8 cellular contexts compared by ENCODE assay signal in the genomic region with DNA sequence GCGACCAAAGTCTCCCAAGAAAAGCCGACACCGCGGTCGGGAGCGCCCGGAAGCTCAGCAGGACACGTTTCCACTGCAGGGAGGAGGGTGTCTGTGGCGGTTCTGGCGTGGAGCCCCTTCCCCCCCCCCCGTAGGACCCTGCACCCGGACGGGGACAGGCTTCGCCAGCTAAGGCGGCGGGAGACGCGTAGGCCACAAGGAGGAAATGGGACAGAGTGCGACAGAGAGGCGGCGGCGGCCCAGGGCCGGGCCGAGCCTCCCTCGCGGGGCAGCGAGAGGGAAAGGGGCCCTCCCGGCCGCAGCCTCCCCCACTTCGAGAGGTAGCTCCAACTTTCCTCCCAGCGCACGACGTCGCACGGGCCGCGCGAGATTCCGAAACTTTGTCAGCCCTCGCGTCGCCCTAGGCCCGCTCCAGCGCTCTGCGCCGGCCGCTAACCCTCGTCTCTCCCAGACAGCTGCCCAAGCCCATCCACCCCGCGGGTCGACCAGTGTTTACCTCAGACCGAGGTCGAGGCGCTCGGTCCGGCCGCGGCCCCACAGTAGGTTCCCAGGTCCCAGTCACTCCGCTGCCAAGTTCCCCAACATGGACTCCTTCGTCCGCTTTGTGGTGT. TPM values are rescaled to one million over a fixed set of nuclear protein-coding genes. Genes with fewer than 3 reads are reported as not detected.
DNase-seq lines count a peak whose midpoint lies in the region; ATAC-seq lines count a peak whose summit lies in the region.

No MANE protein-coding gene starts in this region.

- no peaks in the 10 kb centered on the region for H3K9me3 ChIP-seq in ectodermal cell (ENCODE audit: control insufficient read depth, low read length)

- peaks cover 4% of the 10 kb centered on the region for H3K27me3 ChIP-seq in ectodermal cell (ENCODE audit: control insufficient read depth, insufficient read depth, low read length, poor library complexity, severe bottlenecking)

- DNase-seq in NCI-H1105 (lab: John Stamatoyannopoulos, UW) (peak; percentile 62), NCI-H1105 treated with DMSO at 0.1 percent for 48 hours (lab: John Stamatoyannopoulos, UW) (no peak), NCI-H1417 (lab: John Stamatoyannopoulos, UW) (peak in 2 of 3 experiments; percentile 88 to 98), mesenteric fat pad (ENCODE audit: low spot score) (peak; percentile 91)
- peak; percentile 39 for DNase-seq in activated CD4-positive, alpha-beta T cell treated with anti-CD3 and anti-CD28 coated beads, Interleukin-2, amount 50 U/mL, for 1 hour
- DNase-seq in stimulated activated CD8-positive, alpha-beta memory T cell treated with anti-CD3 and anti-CD28 coated beads, Interleukin-2, amount 100 ng/mL, for 1 hour (ENCODE audit: low read depth in 2 of 2), result peak; percentile 20 to 22

- H3K36me3 ChIP-seq in ectodermal cell (ENCODE audit: control insufficient read depth, insufficient read depth, low read length), result no peaks in the 10 kb centered on the region

- peak overlapping the region; percentile 91 for H3K4me3 ChIP-seq in ectodermal cell (ENCODE audit: insufficient read depth, low read depth, low read length)

- peak overlapping the region; percentile 94 for H3K27ac ChIP-seq in ectodermal cell (ENCODE audit: insufficient read depth, low read depth, low read length, poor library complexity, severe bottlenecking)

- peaks cover 4% of the 10 kb centered on the region for H3K4me1 ChIP-seq in ectodermal cell (ENCODE audit: control insufficient read depth, insufficient read depth, low read length)

- peak; percentile 38 for ATAC-seq in HG02642 (IDR thresholded peaks at IDR 0.05; ENCODE audit: poor library complexity, unreplicated experiment)

- 0% methylated on average over 61 of the region's 61 CpGs for WGBS in ectodermal cell, 2 experiments

RNA-seq across cellular contexts. Expression of a gene that starts 0.4 kb away (rescaled TPM):
- polyA plus RNA-seq in ectodermal cell (2013, experiment 1 of 4), result 79.0 TPM
- 85.4 TPM for polyA plus RNA-seq in ectodermal cell (2013, experiment 2 of 4)
- 65.7 TPM for polyA plus RNA-seq in ectodermal cell (2013, experiment 3 of 4)
- 80.7 TPM for polyA plus RNA-seq in ectodermal cell (2013, experiment 4 of 4)
- 115 TPM for total RNA-seq in mesenteric fat pad
